ENCODE assay signal across 2 cellular contexts in genomic region chr11:33917402-33917801, GRCh38. TPM values are rescaled to one million over a fixed set of nuclear protein-coding genes. Genes with fewer than 3 reads are reported as not detected.
"Had no signal": no experiment of that assay in that cellular context is flagged by ENCODE, and none has a peak within 500 bp of the region (broad histone marks: within the 10 kb centered on the region; RNA-seq: fewer than 3 reads in every experiment).

No MANE protein-coding gene starts in this region.

RNA-seq across cellular contexts. Expression of gene LMO2, which starts 25.5 kb away (rescaled TPM):
- total RNA-seq: natural killer cell treated with Interleukin-12 subunit alpha and Interleukin-12 subunit beta and Interleukin-15 and Interleukin-18, amount 100 ng/mL, for 72 hours had no signal
- polyA plus RNA-seq: naive thymus-derived CD8-positive, alpha-beta T cell had no signal
